In genomic region chr19:54189020-54189667, GRCh38 we compare ENCODE assay signal across 8 cellular contexts. TPM values are rescaled to one million over a fixed set of nuclear protein-coding genes. Genes with fewer than 3 reads are reported as not detected.
DNase-seq lines count a peak whose midpoint lies in the region; ATAC-seq and TF ChIP-seq lines count a peak whose summit lies in the region.

A gene with protein sequence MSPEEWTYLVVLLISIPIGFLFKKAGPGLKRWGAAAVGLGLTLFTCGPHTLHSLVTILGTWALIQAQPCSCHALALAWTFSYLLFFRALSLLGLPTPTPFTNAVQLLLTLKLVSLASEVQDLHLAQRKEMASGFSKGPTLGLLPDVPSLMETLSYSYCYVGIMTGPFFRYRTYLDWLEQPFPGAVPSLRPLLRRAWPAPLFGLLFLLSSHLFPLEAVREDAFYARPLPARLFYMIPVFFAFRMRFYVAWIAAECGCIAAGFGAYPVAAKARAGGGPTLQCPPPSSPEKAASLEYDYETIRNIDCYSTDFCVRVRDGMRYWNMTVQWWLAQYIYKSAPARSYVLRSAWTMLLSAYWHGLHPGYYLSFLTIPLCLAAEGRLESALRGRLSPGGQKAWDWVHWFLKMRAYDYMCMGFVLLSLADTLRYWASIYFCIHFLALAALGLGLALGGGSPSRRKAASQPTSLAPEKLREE (minus strand): TSS chr19:54189580. CDS start chr19:54188508, 1,072 bp downstream.

- peak within 1 kb of the TSS; percentile 95 for H2AFZ ChIP-seq in trophoblast cell (ENCODE audit: insufficient read depth, low read length, poor library complexity)

- peak within 1 kb of the TSS; percentile 95 for H3K9ac ChIP-seq in trophoblast cell (ENCODE audit: low read length)

- peak within 1 kb of the TSS; percentile 87 for H4K12ac ChIP-seq in trophoblast cell (ENCODE audit: low read depth, low read length)

- H3K14ac ChIP-seq in trophoblast cell (ENCODE audit: low read length), result peak within 1 kb of the TSS; percentile 99

- H4K8ac ChIP-seq in trophoblast cell (ENCODE audit: low read depth, low read length), result peak within 1 kb of the TSS; percentile 95

- peak within 1 kb of the TSS; percentile 80 for H2AK5ac ChIP-seq in trophoblast cell (ENCODE audit: low read length)

- peaks cover 26% of the 10 kb centered on the region for H3K79me2 ChIP-seq in trophoblast cell (ENCODE audit: control insufficient read depth, insufficient read depth, low read length, poor library complexity)

- DNase-seq in COLO668 (lab: John Stamatoyannopoulos, UW; ENCODE audit: unreplicated experiment) (peak; percentile 91), foreskin keratinocyte (no peak), trophoblast cell (peak in 1 of 2 donors; percentile 78), glomerular visceral epithelial cell (ENCODE audit: extremely low spot score) (no peak), amniotic stem cell (lab: John Stamatoyannopoulos, UW) (no peak)

- ATAC-seq in HG03175 (IDR thresholded peaks at IDR 0.05; ENCODE audit: unreplicated experiment) (peak; percentile 15), foreskin keratinocyte (peak; percentile 22)

- peak; percentile 64 for TF ChIP-seq POLR2A in GM19193 (IDR thresholded peaks at IDR 0.05; ENCODE audit: extremely low read depth, insufficient read depth, insufficient read length)

- no peak for TF ChIP-seq CTCF in WI38 (IDR thresholded peaks at IDR 0.05; ENCODE audit: low read depth, low read length)
- TF ChIP-seq CTCF in foreskin keratinocyte (conservative IDR thresholded peaks at IDR 0.05), result peak; percentile 55

- H3K4me3 ChIP-seq in WI38 (ENCODE audit: low read depth, low read length), result peak within 1 kb of the TSS; percentile 80
- peak within 1 kb of the TSS; percentile 95 for H3K4me3 ChIP-seq in trophoblast cell (ENCODE audit: low read depth, low read length)

- peak within 1 kb of the TSS; percentile 91 for H3K4ac ChIP-seq in trophoblast cell (ENCODE audit: low read depth, low read length)

- peak within 1 kb of the TSS; percentile 95 for H2BK120ac ChIP-seq in trophoblast cell (ENCODE audit: insufficient read depth, low read length, poor library complexity)

- H2BK5ac ChIP-seq in trophoblast cell (ENCODE audit: low read depth, low read length, poor library complexity), result peak within 1 kb of the TSS; percentile 97

- no peaks in the 10 kb centered on the region for H3K9me3 ChIP-seq in trophoblast cell (ENCODE audit: insufficient read depth, low read depth, low read length)

- peak within 1 kb of the TSS; percentile 95 for H4K91ac ChIP-seq in trophoblast cell (ENCODE audit: low read depth, low read length)

- no CpG with 5 or more reads among the region's 64 CpGs for WGBS in trophoblast cell (ENCODE audit: extremely low coverage, insufficient coverage, insufficient read length)

- H3K4me2 ChIP-seq in trophoblast cell (ENCODE audit: low read length), result peak within 1 kb of the TSS; percentile 76

- peaks cover 24 to 25% of the 10 kb centered on the region in 2 experiments for H3K36me3 ChIP-seq in trophoblast cell (ENCODE audit: control insufficient read depth in 1 of 2, insufficient read depth in 2 of 2, low read length in 2 of 2)

- peak within 1 kb of the TSS; percentile 93 for H3K27ac ChIP-seq in foreskin keratinocyte
- H3K27ac ChIP-seq in trophoblast cell (ENCODE audit: low read depth, low read length), result peak within 1 kb of the TSS; percentile 99

- peaks cover 2% of the 10 kb centered on the region for H3K4me1 ChIP-seq in foreskin keratinocyte
- peaks cover 10% of the 10 kb centered on the region in 2 experiments for H3K4me1 ChIP-seq in trophoblast cell (ENCODE audit: control insufficient read depth in 1 of 2, insufficient read depth in 2 of 2, low read length in 2 of 2)

- H3K27me3 ChIP-seq in foreskin keratinocyte, result no peaks in the 10 kb centered on the region
- H3K27me3 ChIP-seq in trophoblast cell (ENCODE audit: insufficient read depth, low read length), result no peaks in the 10 kb centered on the region

- H3K18ac ChIP-seq in trophoblast cell (ENCODE audit: low read length), result peak within 1 kb of the TSS; percentile 98

- peak within 1 kb of the TSS; percentile 66 for H2BK12ac ChIP-seq in trophoblast cell (ENCODE audit: low read length)

- H3K23ac ChIP-seq in trophoblast cell (ENCODE audit: low read length), result no peak within 1 kb of the TSS

- H3K79me1 ChIP-seq in trophoblast cell (ENCODE audit: low read length), result peaks cover 27% of the 10 kb centered on the region

RNA-seq across cellular contexts. Expression of the gene that starts here (rescaled TPM):
- total RNA-seq in foreskin keratinocyte, result 71.4 and 86.0 TPM in 2 replicates
- 89.5 and 92.1 TPM in 2 replicates for polyA plus RNA-seq in foreskin keratinocyte
- 289 and 304 TPM in 2 replicates for polyA plus RNA-seq in trophoblast cell (2013)
